16 cellular contexts compared by ENCODE assay signal in genomic region chr18:21162786-21163185, GRCh38.
"Had no signal": no experiment of that assay in that cellular context is flagged by ENCODE, and none has a peak within 500 bp of the region (broad histone marks: within the 10 kb centered on the region; RNA-seq: fewer than 3 reads in every experiment).

No MANE protein-coding gene starts in this region.

- H3K9me3 Mint-ChIP-seq: activated CD4-positive, alpha-beta memory T cell treated with anti-CD3 and anti-CD28 coated beads for 36 hours; natural killer cell; WTC11 had no signal

- H3K27ac Mint-ChIP-seq: activated CD4-positive, alpha-beta memory T cell treated with anti-CD3 and anti-CD28 coated beads for 36 hours; activated CD8-positive, alpha-beta memory T cell treated with anti-CD3 and anti-CD28 coated beads, Interleukin-2, amount 10 ng/mL, durations not matched to agents 7 days and 5 days; activated naive CD8-positive, alpha-beta T cell treated with anti-CD3 and anti-CD28 coated beads, Interleukin-2, amount 10 ng/mL, durations not matched to agents 7 days and 5 days; immature natural killer cell; natural killer cell; WTC11 had no signal

- ATAC-seq: activated CD8-positive, alpha-beta memory T cell treated with anti-CD3 and anti-CD28 coated beads, Interleukin-2, amount 10 ng/mL, durations not matched to agents 7 days and 5 days; body of pancreas; natural killer cell; WTC11 had no signal

- H3K4me1 Mint-ChIP-seq: activated CD8-positive, alpha-beta memory T cell treated with anti-CD3 and anti-CD28 coated beads, Interleukin-2, amount 10 ng/mL, durations not matched to agents 7 days and 5 days; activated naive CD8-positive, alpha-beta T cell treated with anti-CD3 and anti-CD28 coated beads, Interleukin-2, amount 10 ng/mL, durations not matched to agents 7 days and 5 days; immature natural killer cell; natural killer cell had no signal

- H3K4me1 ChIP-seq: body of pancreas, parathyroid adenoma, sigmoid colon had no signal

- H2AFZ ChIP-seq: parathyroid adenoma had no signal

- H3K9ac ChIP-seq: parathyroid adenoma had no signal

- H3K4me3 Mint-ChIP-seq: activated CD4-positive, alpha-beta memory T cell treated with anti-CD3 and anti-CD28 coated beads for 36 hours; activated CD8-positive, alpha-beta memory T cell treated with anti-CD3 and anti-CD28 coated beads, Interleukin-2, amount 10 ng/mL, durations not matched to agents 7 days and 5 days; activated naive CD8-positive, alpha-beta T cell treated with anti-CD3 and anti-CD28 coated beads, Interleukin-2, amount 10 ng/mL, durations not matched to agents 7 days and 5 days; immature natural killer cell; natural killer cell; WTC11 had no signal

- H3K27me3 Mint-ChIP-seq: activated CD4-positive, alpha-beta memory T cell treated with anti-CD3 and anti-CD28 coated beads for 36 hours had no signal

- H3K4me3 ChIP-seq: body of pancreas, sigmoid colon had no signal

- H3K27me3 ChIP-seq: body of pancreas, sigmoid colon had no signal

- H3K79me2 ChIP-seq: parathyroid adenoma had no signal

- H3K9me3 ChIP-seq: body of pancreas, sigmoid colon had no signal

- DNase-seq: activated CD4-positive, alpha-beta memory T cell treated with anti-CD3 and anti-CD28 coated beads for 36 hours; activated CD4-positive, alpha-beta T cell treated with anti-CD3 and anti-CD28 coated beads for 4 hours; activated CD8-positive, alpha-beta memory T cell treated with anti-CD3 and anti-CD28 coated beads, Interleukin-2, amount 10 ng/mL, durations not matched to agents 7 days and 5 days; activated naive CD4-positive, alpha-beta T cell treated with Interleukin-2 at 50 U/mL for 16 hours; activated naive CD8-positive, alpha-beta T cell treated with anti-CD3 and anti-CD28 coated beads, Interleukin-2, amount 10 ng/mL, durations not matched to agents 7 days and 5 days; body of pancreas; caudate nucleus; immature natural killer cell; kidney glomerular epithelial cell; natural killer cell; sigmoid colon; stimulated activated naive CD4-positive, alpha-beta T cell; substantia nigra; trophoblast cell had no signal

- H3K36me3 ChIP-seq: sigmoid colon had no signal

- H3K27ac ChIP-seq: parathyroid adenoma had no signal
